In the genomic region with DNA sequence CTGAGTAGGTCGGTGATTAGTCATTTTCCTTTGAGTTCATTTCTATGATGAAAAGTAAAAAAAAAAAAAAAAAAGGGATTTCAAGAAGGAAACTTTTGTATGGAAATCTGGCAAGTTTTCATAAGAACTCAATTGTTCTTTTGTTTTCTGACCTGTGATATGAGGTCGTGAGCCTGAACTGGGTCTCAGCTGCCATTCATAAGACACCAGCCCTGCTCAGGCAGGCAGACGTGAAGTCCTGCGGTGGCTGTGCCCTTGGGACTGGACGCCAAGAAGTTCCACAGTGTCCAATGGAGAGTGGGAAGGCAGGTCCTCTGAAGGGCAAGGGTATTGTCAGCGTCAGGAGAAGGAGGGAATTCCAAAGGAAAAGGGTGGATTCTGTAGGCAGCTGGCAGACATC, we compare ENCODE assay signal across 26 cellular contexts.
DNase-seq lines count a peak whose midpoint lies in the region; ATAC-seq, FAIRE-seq and TF ChIP-seq lines count a peak whose summit lies in the region.
"Had no signal": no experiment of that assay in that cellular context is flagged by ENCODE, and none has a peak within 500 bp of the region (broad histone marks: within the 10 kb centered on the region; RNA-seq: fewer than 3 reads in every experiment).

No MANE protein-coding gene starts in this region.

- peaks cover 4% of the 10 kb centered on the region for H3K9me3 ChIP-seq in left ventricle myocardium inferior (replicated peaks)
- H3K9me3 ChIP-seq: HAP-1, MG63, ovary, right lobe of liver, SJCRH30, vagina had no signal

- TF ChIP-seq CTCF in left ventricle myocardium inferior (IDR thresholded peaks at IDR 0.05; ENCODE audit: borderline replicate concordance), result no peak
- TF ChIP-seq CTCF in activated CD8-positive, alpha-beta T cell treated with anti-CD3 and anti-CD28 coated beads for 36 hours (IDR thresholded peaks at IDR 0.05), result no peak

- peaks cover 2% of the 10 kb centered on the region for H3K36me3 Mint-ChIP-seq in activated CD8-positive, alpha-beta T cell treated with anti-CD3 and anti-CD28 coated beads for 36 hours (ENCODE audit: low read depth)
- H3K36me3 Mint-ChIP-seq: natural killer cell had no signal

- no peak for DNase-seq in left ventricle myocardium superior
- DNase-seq in left ventricle myocardium inferior, result no peak
- DNase-seq in activated CD8-positive, alpha-beta T cell treated with anti-CD3 and anti-CD28 coated beads for 36 hours, result no peak
- peak; percentile 88 for DNase-seq in foreskin melanocyte
- DNase-seq in DMS 273 (lab: John Stamatoyannopoulos, UW; ENCODE audit: unreplicated experiment), result no peak
- no peak for DNase-seq in RCC 7860 (ENCODE audit: low spot score)
- DNase-seq: activated CD4-positive, alpha-beta T cell treated with anti-CD3 and anti-CD28 coated beads, Interleukin-2, amount 50 U/mL, for 48 hours; amniotic stem cell; DMS79 treated with DMSO at 0.1 percent for 48 hours; left cardiac atrium; MG63; natural killer cell; NCI-H1417 treated with DMSO at 0.1 percent for 48 hours; NCI-H2107; NCI-H446 treated with DMSO at 0.1 percent for 48 hours; NK-92 treated with Interleukin-12 subunit alpha and Interleukin-12 subunit beta, amount 100 ng/mL, for 24 hours; ovary; right lobe of liver; SJCRH30 had no signal

- H3K27me3 ChIP-seq in left ventricle myocardium inferior (ENCODE audit: low read depth), result no peaks in the 10 kb centered on the region
- H3K27me3 ChIP-seq: MG63, ovary, right lobe of liver, SJCRH30, vagina had no signal

- no peaks in the 10 kb centered on the region for H3K9me3 Mint-ChIP-seq in activated CD8-positive, alpha-beta T cell treated with anti-CD3 and anti-CD28 coated beads for 36 hours
- H3K9me3 Mint-ChIP-seq: natural killer cell had no signal

- H3K4me1 Mint-ChIP-seq in activated CD8-positive, alpha-beta T cell treated with anti-CD3 and anti-CD28 coated beads for 36 hours (ENCODE audit: low read depth), result peaks cover 69% of the 10 kb centered on the region
- H3K4me1 Mint-ChIP-seq: IgD-negative memory B cell had no signal

- H3K27ac ChIP-seq in left ventricle myocardium inferior (replicated peaks), result no peak overlapping the region
- H3K27ac ChIP-seq: ovary, right lobe of liver, SJCRH30, vagina, VCaP had no signal

- intact Hi-C loops in left ventricle myocardium superior (cut with micrococcal nuclease) (no loop called here), left ventricle myocardium inferior (cut with micrococcal nuclease) (no loop called here)
- intact Hi-C loops in activated CD8-positive, alpha-beta T cell treated with anti-CD3 and anti-CD28 coated beads for 36 hours (cut with micrococcal nuclease), result loop anchor here (5.0 kb wide), 2 partner anchors 51 to 131 kb away; no protein-coding TSS in a partner anchor

- CTCF ChIA-PET in activated CD8-positive, alpha-beta T cell treated with anti-CD3 and anti-CD28 coated beads for 36 hours (lab: Charles Lee), result interaction anchor here (0.8 to 1.7 kb wide), 3 partner anchors 8 to 138 kb away, joined by 3 to 4 read pairs (median 3); no protein-coding TSS in a partner anchor

- H3K4me3 Mint-ChIP-seq in activated CD8-positive, alpha-beta T cell treated with anti-CD3 and anti-CD28 coated beads for 36 hours, result no peak overlapping the region
- H3K4me3 Mint-ChIP-seq: natural killer cell had no signal

- H3K36me3 ChIP-seq in left ventricle myocardium inferior, result no peaks in the 10 kb centered on the region
- H3K36me3 ChIP-seq: HAP-1, MG63, ovary, right lobe of liver, SJCRH30, vagina had no signal

- H3K27me3 Mint-ChIP-seq in activated CD8-positive, alpha-beta T cell treated with anti-CD3 and anti-CD28 coated beads for 36 hours, result no peaks in the 10 kb centered on the region

- peak overlapping the region; percentile 83 for H3K27ac Mint-ChIP-seq in activated CD8-positive, alpha-beta T cell treated with anti-CD3 and anti-CD28 coated beads for 36 hours
- H3K27ac Mint-ChIP-seq: IgD-negative memory B cell, natural killer cell had no signal

- H3K4me1 ChIP-seq in left ventricle myocardium inferior, result peaks cover 20% of the 10 kb centered on the region
- H3K4me1 ChIP-seq: HAP-1, SJCRH30, vagina had no signal

- no peak for FAIRE-seq in RCC 7860 (lab: Jason Lieb, UNC)
- FAIRE-seq: GM12878 had no signal

- no peak overlapping the region for H3K4me3 ChIP-seq in left ventricle myocardium inferior
- H3K4me3 ChIP-seq: GM12878, HAP-1, MG63, ovary, right lobe of liver, SJCRH30, vagina had no signal

- peak; percentile 28 for ATAC-seq in left ventricle myocardium superior
- no peak for ATAC-seq in activated CD8-positive, alpha-beta T cell treated with anti-CD3 and anti-CD28 coated beads for 36 hours
- ATAC-seq in GM18868 (IDR thresholded peaks at IDR 0.05; ENCODE audit: unreplicated experiment), result no peak
- ATAC-seq: GM12878, natural killer cell, Panc1, right lobe of liver had no signal

- POLR2A ChIA-PET in activated CD8-positive, alpha-beta T cell treated with anti-CD3 and anti-CD28 coated beads for 36 hours (lab: Charles Lee), result interaction anchor here (0.6 to 1.9 kb wide), 3 partner anchors 27 to 370 kb away, joined by 3 to 9 read pairs (median 3); no protein-coding TSS in a partner anchor
